Comparison of ENCODE assay signal across 25 cellular contexts in genomic region chr16:50253511-50253903, GRCh38. TPM values are rescaled to one million over a fixed set of nuclear protein-coding genes. Genes with fewer than 3 reads are reported as not detected.
DNase-seq lines count a peak whose midpoint lies in the region; ATAC-seq and TF ChIP-seq lines count a peak whose summit lies in the region.
"Had no signal": no experiment of that assay in that cellular context is flagged by ENCODE, and none has a peak within 500 bp of the region (broad histone marks: within the 10 kb centered on the region; RNA-seq: fewer than 3 reads in every experiment).

No MANE protein-coding gene starts in this region.

- H3K27me3 ChIP-seq in GM23248 (replicated peaks; ENCODE audit: insufficient read depth): no peaks in the 10 kb centered on the region
- no peaks in the 10 kb centered on the region for H3K27me3 ChIP-seq in smooth muscle cell (ENCODE audit: low read depth)
- H3K27me3 ChIP-seq: colonic mucosa, esophagus squamous epithelium had no signal

- H3K4me1 Mint-ChIP-seq in T-helper 17 cell: peaks cover 4% of the 10 kb centered on the region
- H3K4me1 Mint-ChIP-seq: activated B cell treated with CpG ODN at 0.5 μM for 24 hours had no signal

- H3K4me2 ChIP-seq in GM23248 (ENCODE audit: unreplicated experiment): peak overlapping the region; percentile 67
- H3K4me2 ChIP-seq in smooth muscle cell: peak overlapping the region; percentile 75
- H3K4me2 ChIP-seq: PC-9 had no signal

- H3K4me1 ChIP-seq in GM23248 (ENCODE audit: insufficient read depth): peaks cover 34% of the 10 kb centered on the region
- H3K4me1 ChIP-seq in smooth muscle cell (ENCODE audit: low read depth): peaks cover 11% of the 10 kb centered on the region

- WGBS in GM23248 (ENCODE audit: low coverage in 1 of 2, low lambda C conversion rate in 2 of 2, missing lambda C conversion rate in 2 of 2), 2 experiments: 64 to 76% methylated on average over 8 of the region's 8 CpGs
- 50% methylated on average over 8 of the region's 8 CpGs for WGBS in smooth muscle cell (ENCODE audit: low lambda C conversion rate)

- no peaks in the 10 kb centered on the region for H3K27me3 Mint-ChIP-seq in T-helper 17 cell
- H3K27me3 Mint-ChIP-seq: activated B cell treated with CpG ODN at 0.5 μM for 24 hours had no signal

- no peaks in the 10 kb centered on the region for H3K36me3 Mint-ChIP-seq in T-helper 17 cell (ENCODE audit: low read depth)
- H3K36me3 Mint-ChIP-seq: activated naive CD4-positive, alpha-beta T cell treated with anti-CD3 and anti-CD28 coated beads, Interleukin-2, amount 50 U/mL, for 72 hours had no signal

- H3K9me2 ChIP-seq in GM23248 (ENCODE audit: insufficient read depth): no peaks in the 10 kb centered on the region

- H3K4me3 ChIP-seq in GM23248: no peak overlapping the region
- no peak overlapping the region for H3K4me3 ChIP-seq in smooth muscle cell
- H3K4me3 ChIP-seq: colonic mucosa, esophagus squamous epithelium, heart right ventricle, PC-9, psoas muscle had no signal

- H4K20me1 ChIP-seq in GM23248 (ENCODE audit: insufficient read depth): no peaks in the 10 kb centered on the region
- H4K20me1 ChIP-seq in smooth muscle cell (ENCODE audit: low read depth): no peaks in the 10 kb centered on the region

- peak overlapping the region; percentile 68 for H2AFZ ChIP-seq in GM23248
- no peak overlapping the region for H2AFZ ChIP-seq in smooth muscle cell (ENCODE audit: low read depth)
- H2AFZ ChIP-seq: PC-9 had no signal

- no peak for ATAC-seq in T-helper 17 cell
- ATAC-seq: activated naive CD4-positive, alpha-beta T cell treated with anti-CD3 and anti-CD28 coated beads, Interleukin-2, amount 50 U/mL, for 72 hours had no signal

- H3K27ac ChIP-seq in GM23248: peak overlapping the region; percentile 93; the same call in 1 of the 2 replicates
- H3K27ac ChIP-seq in smooth muscle cell (ENCODE audit: low read depth): peak overlapping the region; percentile 87
- H3K27ac ChIP-seq: colonic mucosa, esophagus squamous epithelium, PC-9, psoas muscle had no signal

- peaks cover 44% of the 10 kb centered on the region for H3K79me2 ChIP-seq in GM23248 (ENCODE audit: insufficient read depth)
- peaks cover 7% of the 10 kb centered on the region for H3K79me2 ChIP-seq in smooth muscle cell (ENCODE audit: low read depth)

- H3K27ac Mint-ChIP-seq in T-helper 17 cell: peak overlapping the region; percentile 61
- H3K27ac Mint-ChIP-seq: activated B cell treated with CpG ODN at 0.5 μM for 24 hours; activated naive CD4-positive, alpha-beta T cell treated with anti-CD3 and anti-CD28 coated beads, Interleukin-2, amount 50 U/mL, for 72 hours had no signal

- H3K9me3 ChIP-seq in GM23248 (ENCODE audit: low read depth): no peaks in the 10 kb centered on the region
- no peaks in the 10 kb centered on the region for H3K9me3 ChIP-seq in T-helper 17 cell (ENCODE audit: control insufficient read depth, low read length, poor library complexity, severe bottlenecking)
- H3K9me3 ChIP-seq in smooth muscle cell (replicated peaks; ENCODE audit: low read depth): no peaks in the 10 kb centered on the region
- H3K9me3 ChIP-seq: colonic mucosa, esophagus squamous epithelium, heart right ventricle, psoas muscle had no signal

- H3K4me3 Mint-ChIP-seq in T-helper 17 cell: no peak overlapping the region
- H3K4me3 Mint-ChIP-seq: activated B cell treated with CpG ODN at 0.5 μM for 24 hours, CD14-positive monocyte had no signal

- in situ Hi-C loops in GM23248 (cut with MboI): no loop called here

- DNase-seq in GM23248: peak; percentile 28
- DNase-seq in T-helper 17 cell: no peak
- DNase-seq in mesenteric fat pad (ENCODE audit: low spot score): peak; percentile 71
- DNase-seq in smooth muscle cell (lab: John Stamatoyannopoulos, UW; ENCODE audit: unreplicated experiment): no peak
- no peak for DNase-seq in amygdala (lab: John Stamatoyannopoulos, UW)
- no peak for DNase-seq in hypothalamus (lab: John Stamatoyannopoulos, UW)
- DNase-seq in HCEC 1CT: no peak
- DNase-seq: activated B cell treated with CpG ODN at 0.5 μM for 24 hours; activated CD8-positive, alpha-beta memory T cell treated with anti-CD3 and anti-CD28 coated beads, Interleukin-2, amount 50 U/mL, for 4 hours; anterior cingulate cortex; Calu3; colonic mucosa; esophagus squamous epithelium; foreskin melanocyte; heart right ventricle; mammary epithelial cell; NCI-H1694; NCI-H510A; PC-9; SHP77; substantia nigra; T-helper 9 cell had no signal

- peak overlapping the region; percentile 81 for H3K9ac ChIP-seq in GM23248
- peak overlapping the region; percentile 67 for H3K9ac ChIP-seq in smooth muscle cell (ENCODE audit: low read depth)

- TF ChIP-seq CTCF in smooth muscle cell (IDR thresholded peaks at IDR 0.05; ENCODE audit: borderline replicate concordance, insufficient read depth, poor library complexity, severe bottlenecking): no peak

- H3K36me3 ChIP-seq in GM23248 (ENCODE audit: low read depth) (no peaks in the 10 kb centered on the region), smooth muscle cell (ENCODE audit: low read depth) (no peaks in the 10 kb centered on the region)
- H3K36me3 ChIP-seq: colonic mucosa, esophagus squamous epithelium, heart right ventricle had no signal

- H3F3A ChIP-seq in GM23248 (ENCODE audit: insufficient read depth) (peaks cover 19% of the 10 kb centered on the region), smooth muscle cell (ENCODE audit: low read depth) (peaks cover 3% of the 10 kb centered on the region)

RNA-seq across cellular contexts. Expression of gene ADCY7, which starts 12.8 kb away (rescaled TPM):
- total RNA-seq in GM23248 (2014; rRNA removed; shearing (Covaris generic)): 87.4 and 90.5 TPM in 2 replicates
- polyA plus RNA-seq in GM23248 (2016; fragmentation: Nextera tagmentation; extraction: Ambion mirVana) (31.9 and 32.7 TPM in 2 replicates), smooth muscle cell (28.1 and 30.7 TPM in 2 replicates)
- total RNA-seq in T-helper 17 cell (100 to 1,000 TPM; 187 to 203 TPM), mesenteric fat pad (26.8 TPM), smooth muscle cell (31.6 and 37.1 TPM in 2 replicates)

Comparison
In these comparisons a context has a peak if more than half of its experiments do, and no peak if none do; other contexts are left out.
1. DNase-seq: peak in GM23248 (single experiment) and mesenteric fat pad (single experiment); none in T-helper 17 cell (0 of 3), smooth muscle cell (single experiment), amygdala (0 of 56), hypothalamus (0 of 51) and HCEC 1CT (single experiment).